Comparison of ENCODE assay signal across 13 cellular contexts in the genomic region with DNA sequence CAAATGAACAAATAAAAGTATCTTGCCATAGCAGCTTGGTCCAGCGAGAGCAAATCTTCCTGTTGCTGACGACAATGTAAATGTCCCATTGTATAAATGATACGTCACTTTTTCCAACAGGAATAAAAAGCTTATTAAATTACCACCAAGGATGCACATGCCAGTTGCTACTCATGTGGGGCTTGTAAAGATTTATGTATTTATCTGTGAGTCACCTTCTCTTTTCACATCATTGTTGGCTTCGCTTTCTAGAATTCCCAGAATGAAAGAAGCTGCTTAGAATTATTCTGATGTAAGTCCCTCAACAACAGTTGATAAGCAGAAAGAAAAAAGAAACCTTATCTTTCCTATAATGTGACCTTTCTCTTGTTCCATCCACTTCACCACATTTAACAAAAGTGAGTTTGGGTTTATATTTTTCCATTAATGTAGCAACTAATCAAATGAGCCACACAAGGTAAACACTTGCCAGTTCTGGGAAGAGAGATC. TPM values are rescaled to one million over a fixed set of nuclear protein-coding genes. Genes with fewer than 3 reads are reported as not detected.
DNase-seq lines count a peak whose midpoint lies in the region; TF ChIP-seq lines count a peak whose summit lies in the region.
"Had no signal": no experiment of that assay in that cellular context is flagged by ENCODE, and none has a peak within 500 bp of the region (broad histone marks: within the 10 kb centered on the region; RNA-seq: fewer than 3 reads in every experiment).

No MANE protein-coding gene starts in this region.

- H2BK5ac ChIP-seq in H9 (ENCODE audit: insufficient read length, low read length): no peak overlapping the region

- no CpG with 5 or more reads among the region's 4 CpGs for WGBS in H9 (ENCODE audit: extremely low coverage, insufficient read length, low lambda C conversion rate)

- no peaks in the 10 kb centered on the region for H3K4me1 ChIP-seq in H9 (ENCODE audit: insufficient read depth, low read length)
- H3K4me1 ChIP-seq: parathyroid adenoma had no signal

- H4K8ac ChIP-seq in H9 (replicated peaks; ENCODE audit: insufficient read length, low read depth, low read length): no peak overlapping the region

- no peaks in the 10 kb centered on the region for H3K79me1 ChIP-seq in H9 (ENCODE audit: insufficient read depth, low read depth, low read length, poor library complexity, severe bottlenecking)

- DNase-seq in activated T-cell treated with anti-CD3 and anti-CD28 coated beads, Interleukin-2, amount 50 U/mL, for 24 hours: no peak
- no peak for DNase-seq in activated T-cell treated with anti-CD3 and anti-CD28 coated beads, Interleukin-2, amount 50 U/mL, for 1 hour
- DNase-seq in NCI-H69 (lab: John Stamatoyannopoulos, UW) (peak; percentile 29), cardiac fibroblast (ENCODE audit: low read depth in 2 of 2) (peak; percentile 29 to 41), NCI-H524 treated with DMSO at 0.1 percent for 48 hours (lab: John Stamatoyannopoulos, UW) (no peak), H9 (no peak)
- DNase-seq in stimulated activated naive CD4-positive, alpha-beta T cell (lab: John Stamatoyannopoulos, UW): no peak
- DNase-seq: dorsolateral prefrontal cortex; HCEC 1CT; MM.1S; stimulated activated CD4-positive, alpha-beta T cell treated with anti-CD3 and anti-CD28 coated beads, Interleukin-2, amount 100 ng/mL, for 24 hours had no signal

- no peak overlapping the region for H4K91ac ChIP-seq in H9 (ENCODE audit: insufficient read length, low read depth, low read length)

- H3K4me3 ChIP-seq in cardiac fibroblast (replicated peaks in 1 of 2; ENCODE audit: low read depth in 2 of 2, low read length in 2 of 2): no peak overlapping the region
- H3K4me3 ChIP-seq: dorsolateral prefrontal cortex had no signal

- no peak overlapping the region for H2BK15ac ChIP-seq in H9 (ENCODE audit: low read depth, low read length)

- no peak overlapping the region for H2AK5ac ChIP-seq in H9 (ENCODE audit: insufficient read length, low read length)

- H3K27me3 ChIP-seq in H9 (ENCODE audit: insufficient read depth, low read length): no peaks in the 10 kb centered on the region
- H3K27me3 ChIP-seq: dorsolateral prefrontal cortex had no signal

- H3K23me2 ChIP-seq in H9 (ENCODE audit: insufficient read length, low read depth, low read length, poor library complexity, severe bottlenecking): no peaks in the 10 kb centered on the region

- H3K4ac ChIP-seq in H9 (ENCODE audit: low read depth, low read length): no peak overlapping the region

- H2BK12ac ChIP-seq in H9 (ENCODE audit: insufficient read length, low read depth, low read length): no peak overlapping the region

- H3K36me3 Mint-ChIP-seq in activated T-cell treated with anti-CD3 and anti-CD28 coated beads, Interleukin-2, amount 50 U/mL, for 24 hours (ENCODE audit: low read depth): no peaks in the 10 kb centered on the region
- H3K36me3 Mint-ChIP-seq in stimulated activated naive CD8-positive, alpha-beta T cell treated with anti-CD3 and anti-CD28 coated beads, Interleukin-15, Interleukin-2, amounts not matched to agents 100 ng/mL and 50 ng/mL, for 24 hours (ENCODE audit: low read depth): no peaks in the 10 kb centered on the region
- H3K36me3 Mint-ChIP-seq in H9 (ENCODE audit: insufficient read depth in 1 of 3, low read depth in 3 of 3): no peaks in the 10 kb centered on the region; a peak in 1 of 7 replicates

- no peak overlapping the region for H4K5ac ChIP-seq in H9 (ENCODE audit: insufficient read length, low read depth, low read length)

- H3K9me3 ChIP-seq in H9 (ENCODE audit: control insufficient read depth, low read depth, low read length): no peaks in the 10 kb centered on the region

- TF ChIP-seq CTCF in cardiac fibroblast (IDR thresholded peaks at IDR 0.05; ENCODE audit: low read depth, low read length) (no peak), H9 (conservative IDR thresholded peaks at IDR 0.05) (no peak)

- H3K56ac ChIP-seq in H9 (ENCODE audit: insufficient read length, low read depth, low read length): no peak overlapping the region

- H3K9ac ChIP-seq in H9 (ENCODE audit: extremely low read depth, insufficient read length, low read length): no peak overlapping the region
- H3K9ac ChIP-seq: parathyroid adenoma had no signal

- H3K14ac ChIP-seq in H9 (ENCODE audit: insufficient read depth, low read length): no peak overlapping the region

- no peak overlapping the region for H3K4me3 Mint-ChIP-seq in activated T-cell treated with anti-CD3 and anti-CD28 coated beads, Interleukin-2, amount 50 U/mL, for 24 hours
- H3K4me3 Mint-ChIP-seq in stimulated activated naive CD8-positive, alpha-beta T cell treated with anti-CD3 and anti-CD28 coated beads, Interleukin-15, Interleukin-2, amounts not matched to agents 100 ng/mL and 50 ng/mL, for 24 hours: peak overlapping the region; percentile 12
- H3K4me3 Mint-ChIP-seq in H9: no peak overlapping the region

- H2BK20ac ChIP-seq in H9 (ENCODE audit: low read depth, low read length, poor library complexity, severe bottlenecking): no peak overlapping the region

- no peaks in the 10 kb centered on the region for H4K20me1 ChIP-seq in H9 (ENCODE audit: control insufficient read depth, insufficient read depth, insufficient read length)

- H3K27ac Mint-ChIP-seq in activated T-cell treated with anti-CD3 and anti-CD28 coated beads, Interleukin-2, amount 50 U/mL, for 24 hours: peak overlapping the region; percentile 73
- peak overlapping the region; percentile 83 for H3K27ac Mint-ChIP-seq in stimulated activated naive CD8-positive, alpha-beta T cell treated with anti-CD3 and anti-CD28 coated beads, Interleukin-15, Interleukin-2, amounts not matched to agents 100 ng/mL and 50 ng/mL, for 24 hours
- H3K27ac Mint-ChIP-seq in H9: no peak overlapping the region

- H3K9me3 Mint-ChIP-seq in activated T-cell treated with anti-CD3 and anti-CD28 coated beads, Interleukin-2, amount 50 U/mL, for 24 hours: no peaks in the 10 kb centered on the region
- H3K9me3 Mint-ChIP-seq in stimulated activated naive CD8-positive, alpha-beta T cell treated with anti-CD3 and anti-CD28 coated beads, Interleukin-15, Interleukin-2, amounts not matched to agents 100 ng/mL and 50 ng/mL, for 24 hours: no peaks in the 10 kb centered on the region
- no peaks in the 10 kb centered on the region for H3K9me3 Mint-ChIP-seq in H9

- H3T11ph ChIP-seq in H9 (ENCODE audit: low read length): no peak overlapping the region

- no peak overlapping the region for H3K27ac ChIP-seq in H9 (ENCODE audit: insufficient read length, low read depth, low read length)
- H3K27ac ChIP-seq: dorsolateral prefrontal cortex, parathyroid adenoma had no signal

- H3K27me3 Mint-ChIP-seq in activated T-cell treated with anti-CD3 and anti-CD28 coated beads, Interleukin-2, amount 50 U/mL, for 24 hours: peaks cover 3% of the 10 kb centered on the region
- peaks cover under 1% of the 10 kb centered on the region for H3K27me3 Mint-ChIP-seq in stimulated activated naive CD8-positive, alpha-beta T cell treated with anti-CD3 and anti-CD28 coated beads, Interleukin-15, Interleukin-2, amounts not matched to agents 100 ng/mL and 50 ng/mL, for 24 hours
- H3K27me3 Mint-ChIP-seq in H9 (ENCODE audit: low read depth): no peaks in the 10 kb centered on the region

- H3K23ac ChIP-seq in H9 (ENCODE audit: insufficient read length, low read depth, low read length): no peak overlapping the region

- peaks cover 24% of the 10 kb centered on the region for H3K4me1 Mint-ChIP-seq in activated T-cell treated with anti-CD3 and anti-CD28 coated beads, Interleukin-2, amount 50 U/mL, for 24 hours (ENCODE audit: low read depth)
- H3K4me1 Mint-ChIP-seq in stimulated activated naive CD8-positive, alpha-beta T cell treated with anti-CD3 and anti-CD28 coated beads, Interleukin-15, Interleukin-2, amounts not matched to agents 100 ng/mL and 50 ng/mL, for 24 hours (ENCODE audit: low read depth): peaks cover 26% of the 10 kb centered on the region
- no peaks in the 10 kb centered on the region; a peak in 1 of 4 replicates for H3K4me1 Mint-ChIP-seq in H9

- no peak overlapping the region for H3K4me2 ChIP-seq in H9 (ENCODE audit: insufficient read depth, insufficient read length, low read length)

- H2BK120ac ChIP-seq in H9 (ENCODE audit: low read depth, low read length, poor library complexity, severe bottlenecking): no peak overlapping the region

- no peak overlapping the region for H3K18ac ChIP-seq in H9 (ENCODE audit: insufficient read length, low read depth, low read length)

- H3K79me2 ChIP-seq in H9 (ENCODE audit: insufficient read depth, low read length): no peaks in the 10 kb centered on the region
- H3K79me2 ChIP-seq: parathyroid adenoma had no signal

- no peak overlapping the region for H2AFZ ChIP-seq in H9 (ENCODE audit: low read length)
- H2AFZ ChIP-seq: parathyroid adenoma had no signal

RNA-seq across cellular contexts. Expression of a gene that starts 22.4 kb away (rescaled TPM):
- 0.85 and 0.90 TPM in 2 replicates for total RNA-seq in H9 (2021)

Comparison
In these comparisons a context has a peak if more than half of its experiments do, and no peak if none do; other contexts are left out.
1. DNase-seq: peak in NCI-H69 (single experiment) and cardiac fibroblast (2 of 2); none in activated T-cell treated with anti-CD3 and anti-CD28 coated beads, Interleukin-2, amount 50 U/mL, for 24 hours (single experiment), activated T-cell treated with anti-CD3 and anti-CD28 coated beads, Interleukin-2, amount 50 U/mL, for 1 hour (single experiment), NCI-H524 treated with DMSO at 0.1 percent for 48 hours (single experiment), stimulated activated naive CD4-positive, alpha-beta T cell (0 of 6) and H9 (single experiment).
2. H3K27ac Mint-ChIP-seq: peak in activated T-cell treated with anti-CD3 and anti-CD28 coated beads, Interleukin-2, amount 50 U/mL, for 24 hours (single experiment) and stimulated activated naive CD8-positive, alpha-beta T cell treated with anti-CD3 and anti-CD28 coated beads, Interleukin-15, Interleukin-2, amounts not matched to agents 100 ng/mL and 50 ng/mL, for 24 hours (single experiment); none in H9 (0 of 3).